26 cellular contexts compared by ENCODE assay signal in the genomic region with DNA sequence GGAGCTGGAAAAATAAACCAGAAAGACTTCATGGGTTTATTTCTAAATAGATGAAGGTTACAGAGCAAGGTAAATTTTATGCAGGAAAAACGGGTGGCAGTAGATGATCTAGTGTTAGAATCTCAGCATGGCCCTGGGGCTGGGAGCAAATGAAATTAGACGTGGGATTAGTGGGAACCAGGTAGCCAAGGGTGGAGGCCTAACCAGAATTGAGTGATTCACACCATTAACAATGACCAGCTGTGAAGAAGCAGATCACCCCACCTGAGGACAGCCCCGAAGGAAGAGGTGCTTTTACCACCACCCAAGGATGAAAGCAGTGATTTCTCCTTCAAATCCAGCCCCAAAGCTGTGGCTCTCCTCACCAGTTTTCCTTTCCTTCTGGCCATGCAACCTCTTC.
"Had no signal": no experiment of that assay in that cellular context is flagged by ENCODE, and none has a peak within 500 bp of the region (broad histone marks: within the 10 kb centered on the region; RNA-seq: fewer than 3 reads in every experiment).

No MANE protein-coding gene starts in this region.

- DNase-seq: activated B cell treated with CpG ODN at 0.5 μM for 24 hours; activated CD4-positive, alpha-beta T cell treated with anti-CD3 and anti-CD28 coated beads for 36 hours; activated CD4-positive, alpha-beta T cell treated with anti-CD3 and anti-CD28 coated beads, Interleukin-2, amount 50 U/mL, for 4 hours; activated CD8-positive, alpha-beta memory T cell treated with anti-CD3 and anti-CD28 coated beads for 24 hours; activated effector memory CD4-positive, alpha-beta T cell treated with Interleukin-2 at 50 U/mL for 16 hours; activated naive CD4-positive, alpha-beta T cell treated with anti-CD3 and anti-CD28 coated beads, Interleukin-2, amount 10 ng/mL, durations not matched to agents 7 days and 5 days; activated T-cell treated with anti-CD3 and anti-CD28 coated beads, Interleukin-2, amount 50 U/mL, for 72 hours; body of pancreas; dermis blood vessel endothelial cell; effector CD8-positive, alpha-beta T cell; heart right ventricle; islet precursor cell; left cardiac atrium; mucosa of descending colon; naive B cell; occipital lobe; sigmoid colon; stimulated activated CD4-positive, alpha-beta T cell treated with anti-CD3 and anti-CD28 coated beads, Interleukin-2, amount 100 ng/mL, for 48 hours; stimulated activated CD8-positive, alpha-beta memory T cell treated with anti-CD3 and anti-CD28 coated beads, Interleukin-4, amount 100 ng/mL, for 48 hours; stimulated activated naive B cell treated with anti-CD40 and anti-IgM and Interleukin-4, amounts not matched to agents 10 μg/mL and 1 μg/mL and 100 μg/mL, for 72 hours; T-helper 1 cell; T-helper 9 cell; testis; trophoblast cell; uterus had no signal

- H3K27ac ChIP-seq: body of pancreas, sigmoid colon, testis, uterus had no signal

- ATAC-seq: activated CD4-positive, alpha-beta T cell treated with anti-CD3 and anti-CD28 coated beads for 36 hours; activated T-cell treated with anti-CD3 and anti-CD28 coated beads, Interleukin-2, amount 50 U/mL, for 72 hours; body of pancreas; heart right ventricle; left cardiac atrium; mucosa of descending colon; stimulated activated naive B cell treated with anti-CD40 and anti-IgM and Interleukin-4, amounts not matched to agents 10 μg/mL and 1 μg/mL and 100 μg/mL, for 72 hours had no signal

- H3K4me3 Mint-ChIP-seq: activated B cell treated with CpG ODN at 0.5 μM for 24 hours; activated CD4-positive, alpha-beta T cell treated with anti-CD3 and anti-CD28 coated beads for 36 hours; activated naive CD4-positive, alpha-beta T cell treated with anti-CD3 and anti-CD28 coated beads, Interleukin-2, amount 10 ng/mL, durations not matched to agents 7 days and 5 days; activated T-cell treated with anti-CD3 and anti-CD28 coated beads, Interleukin-2, amount 50 U/mL, for 72 hours; memory B cell; naive B cell; stimulated activated naive B cell treated with anti-CD40 and anti-IgM and Interleukin-4, amounts not matched to agents 10 μg/mL and 1 μg/mL and 100 μg/mL, for 72 hours had no signal

- H3K27ac Mint-ChIP-seq: activated B cell treated with CpG ODN at 0.5 μM for 24 hours; activated CD4-positive, alpha-beta T cell treated with anti-CD3 and anti-CD28 coated beads for 36 hours; activated naive CD4-positive, alpha-beta T cell treated with anti-CD3 and anti-CD28 coated beads, Interleukin-2, amount 10 ng/mL, durations not matched to agents 7 days and 5 days; activated T-cell treated with anti-CD3 and anti-CD28 coated beads, Interleukin-2, amount 50 U/mL, for 72 hours; memory B cell; naive B cell; stimulated activated naive B cell treated with anti-CD40 and anti-IgM and Interleukin-4, amounts not matched to agents 10 μg/mL and 1 μg/mL and 100 μg/mL, for 72 hours had no signal

- H3K36me3 ChIP-seq: heart right ventricle, sigmoid colon, uterus had no signal

- H3K9me3 ChIP-seq: body of pancreas, heart right ventricle, mucosa of descending colon, sigmoid colon, testis, uterus had no signal

- H3K9me3 Mint-ChIP-seq: activated B cell treated with CpG ODN at 0.5 μM for 24 hours; activated naive CD4-positive, alpha-beta T cell treated with anti-CD3 and anti-CD28 coated beads, Interleukin-2, amount 10 ng/mL, durations not matched to agents 7 days and 5 days; activated T-cell treated with anti-CD3 and anti-CD28 coated beads, Interleukin-2, amount 50 U/mL, for 72 hours; memory B cell; naive B cell; stimulated activated naive B cell treated with anti-CD40 and anti-IgM and Interleukin-4, amounts not matched to agents 10 μg/mL and 1 μg/mL and 100 μg/mL, for 72 hours had no signal

- H3K36me3 Mint-ChIP-seq: activated naive CD4-positive, alpha-beta T cell treated with anti-CD3 and anti-CD28 coated beads, Interleukin-2, amount 10 ng/mL, durations not matched to agents 7 days and 5 days; memory B cell; naive B cell; stimulated activated naive B cell treated with anti-CD40 and anti-IgM and Interleukin-4, amounts not matched to agents 10 μg/mL and 1 μg/mL and 100 μg/mL, for 72 hours had no signal

- H3K27me3 ChIP-seq: body of pancreas, sigmoid colon, testis, uterus had no signal

- H3K4me3 ChIP-seq: body of pancreas, heart right ventricle, mucosa of descending colon, sigmoid colon, testis, uterus had no signal

- H3K4me1 Mint-ChIP-seq: activated naive CD4-positive, alpha-beta T cell treated with anti-CD3 and anti-CD28 coated beads, Interleukin-2, amount 10 ng/mL, durations not matched to agents 7 days and 5 days had no signal

- H3K27me3 Mint-ChIP-seq: activated B cell treated with CpG ODN at 0.5 μM for 24 hours, memory B cell had no signal

- H3K4me1 ChIP-seq: body of pancreas, sigmoid colon, testis, uterus had no signal
